Comparison of ENCODE assay signal across 14 cellular contexts in genomic region chr19:2734589-2735288, GRCh38. TPM values are rescaled to one million over a fixed set of nuclear protein-coding genes. Genes with fewer than 3 reads are reported as not detected.
"Had no signal": no experiment of that assay in that cellular context is flagged by ENCODE, and none has a peak within 500 bp of the region (broad histone marks: within the 10 kb centered on the region; RNA-seq: fewer than 3 reads in every experiment).

No MANE protein-coding gene starts in this region.

- H3K27me3 Mint-ChIP-seq: activated CD4-positive, alpha-beta memory T cell treated with anti-CD3 and anti-CD28 coated beads, Interleukin-2, amount 10 ng/mL, durations not matched to agents 7 days and 5 days; activated naive CD8-positive, alpha-beta T cell; brain; type B pancreatic cell had no signal

- H3K4me3 Mint-ChIP-seq: activated CD4-positive, alpha-beta memory T cell treated with anti-CD3 and anti-CD28 coated beads, Interleukin-2, amount 10 ng/mL, durations not matched to agents 7 days and 5 days; activated naive CD8-positive, alpha-beta T cell; endodermal cell; nephron; type B pancreatic cell had no signal

- H3K27ac Mint-ChIP-seq: activated CD4-positive, alpha-beta memory T cell treated with anti-CD3 and anti-CD28 coated beads, Interleukin-2, amount 10 ng/mL, durations not matched to agents 7 days and 5 days; activated naive CD8-positive, alpha-beta T cell; endodermal cell; nephron; type B pancreatic cell had no signal

- H3K9me3 Mint-ChIP-seq: activated CD4-positive, alpha-beta memory T cell treated with anti-CD3 and anti-CD28 coated beads, Interleukin-2, amount 10 ng/mL, durations not matched to agents 7 days and 5 days; nephron; type B pancreatic cell had no signal

- DNase-seq: activated CD4-positive, alpha-beta memory T cell treated with anti-CD3 and anti-CD28 coated beads, Interleukin-2, amount 10 ng/mL, durations not matched to agents 7 days and 5 days; activated gamma-delta T cell; activated T-cell treated with anti-CD3 and anti-CD28 coated beads, Interleukin-2, amount 50 U/mL, for 48 hours; amygdala; cerebellar nuclear complex; dermis blood vessel endothelial cell; endodermal cell; sigmoid colon; stimulated activated CD4-positive, alpha-beta T cell treated with anti-CD3 and anti-CD28 coated beads, Interleukin-2, amount 100 ng/mL, for 24 hours; stimulated activated naive CD8-positive, alpha-beta T cell treated with anti-CD3 and anti-CD28 coated beads, Interleukin-15, Interleukin-2, amounts not matched to agents 100 U/mL and 50 U/mL, for 24 hours had no signal

- ATAC-seq: stimulated activated naive CD8-positive, alpha-beta T cell treated with anti-CD3 and anti-CD28 coated beads, Interleukin-15, Interleukin-2, amounts not matched to agents 100 U/mL and 50 U/mL, for 24 hours had no signal

RNA-seq across cellular contexts. Expression of gene DIRAS1, which starts 13.6 kb away (rescaled TPM):
- total RNA-seq: activated CD4-positive, alpha-beta memory T cell treated with anti-CD3 and anti-CD28 coated beads, Interleukin-2, amount 10 ng/mL, durations not matched to agents 7 days and 5 days had no signal
